ENCODE assay signal across 23 cellular contexts in genomic region chr10:46318808-46319207, GRCh38. TPM values are rescaled to one million over a fixed set of nuclear protein-coding genes. Genes with fewer than 3 reads are reported as not detected.
DNase-seq lines count a peak whose midpoint lies in the region; ATAC-seq and TF ChIP-seq lines count a peak whose summit lies in the region.
"Had no signal": no experiment of that assay in that cellular context is flagged by ENCODE, and none has a peak within 500 bp of the region (broad histone marks: within the 10 kb centered on the region; RNA-seq: fewer than 3 reads in every experiment).

No MANE protein-coding gene starts in this region.

- H4K91ac ChIP-seq in IMR-90 (ENCODE audit: insufficient read depth, low read depth, low read length), result peak overlapping the region; percentile 68; the same call in 1 of the 2 replicates

- H3K27ac ChIP-seq in IMR-90 (ENCODE audit: insufficient read depth, low read length) (no peak overlapping the region), cardiac muscle cell (no peak overlapping the region)

- no peaks in the 10 kb centered on the region for H4K20me1 ChIP-seq in IMR-90 (ENCODE audit: insufficient read depth, low read length)

- no peaks in the 10 kb centered on the region for H3K79me1 ChIP-seq in IMR-90 (ENCODE audit: low read depth in 1 of 2, low read length in 2 of 2)

- no CpG with 5 or more reads among the region's 3 CpGs for WGBS in IMR-90 (ENCODE audit: extremely low coverage in 2 of 2, insufficient read length in 1 of 2), 2 experiments

- H4K8ac ChIP-seq in IMR-90 (ENCODE audit: low read depth in 2 of 2, low read length in 2 of 2), result no peak overlapping the region; a peak in 1 of 4 replicates

- in situ Hi-C loops in IMR-90 (cut with MboI; ENCODE audit: low sequenced_read_pairs), result no loop called here

- peak overlapping the region; percentile 37 for H3K18ac ChIP-seq in IMR-90 (ENCODE audit: low read depth, low read length)

- TF ChIP-seq CTCF in IMR-90 (conservative IDR thresholded peaks at IDR 0.05; ENCODE audit: low read depth, low read length) (no peak), cardiac muscle cell (IDR thresholded peaks at IDR 0.05; ENCODE audit: low read depth, low read length) (no peak)

- peaks cover 17% of the 10 kb centered on the region for H3K9me1 ChIP-seq in IMR-90 (ENCODE audit: insufficient read depth, low read length)

- H2AK9ac ChIP-seq in IMR-90 (replicated peaks; ENCODE audit: low read depth, low read length, poor library complexity), result no peak overlapping the region

- H3K27me3 ChIP-seq in IMR-90 (ENCODE audit: control insufficient read depth, insufficient read depth, low read length), result no peaks in the 10 kb centered on the region
- H3K27me3 ChIP-seq in cardiac muscle cell, result no peaks in the 10 kb centered on the region
- H3K27me3 ChIP-seq: MG63 had no signal

- H3K9me3 ChIP-seq in IMR-90 (ENCODE audit: control insufficient read depth, insufficient read depth, low read length), result no peaks in the 10 kb centered on the region
- no peaks in the 10 kb centered on the region for H3K9me3 ChIP-seq in cardiac muscle cell (ENCODE audit: low read depth)
- H3K9me3 ChIP-seq: BE2C, Caco-2, MG63 had no signal

- dilution Hi-C loops in IMR-90 (cut with HindIII; ENCODE audit: low sequenced_read_pairs, unreplicated experiment), result no loop called here

- no peak overlapping the region for H2AFZ ChIP-seq in IMR-90 (replicated peaks; ENCODE audit: low read length, poor library complexity)

- H3K4me1 ChIP-seq in IMR-90 (ENCODE audit: control insufficient read depth, insufficient read depth, low read length), result peaks cover 25% of the 10 kb centered on the region
- H3K4me1 ChIP-seq in cardiac muscle cell (ENCODE audit: low read depth), result peaks cover 7% of the 10 kb centered on the region
- H3K4me1 ChIP-seq: BE2C had no signal

- peak overlapping the region; percentile 37; the same call in 1 of the 3 replicates for H2BK15ac ChIP-seq in IMR-90 (ENCODE audit: low read depth, low read length)

- TF ChIP-seq RAD21 in IMR-90 (IDR thresholded peaks at IDR 0.05; ENCODE audit: low read length), result no peak

- no peak for TF ChIP-seq POLR2A in IMR-90 (IDR thresholded peaks at IDR 0.05; ENCODE audit: low read depth, low read length)

- ATAC-seq in IMR-90 (ENCODE audit: low read depth) (no peak), left lobe of liver (peak; percentile 31), GM19467 (IDR thresholded peaks at IDR 0.05; ENCODE audit: unreplicated experiment) (no peak), HG02870 (IDR thresholded peaks at IDR 0.05; ENCODE audit: unreplicated experiment) (no peak)
- ATAC-seq: GM12878, SK-N-SH treated with all-trans-retinoic acid at 6 μM for 48 hours had no signal

- H3K14ac ChIP-seq in IMR-90 (replicated peaks; ENCODE audit: low read depth, low read length), result 0 out of 2 replicates have a peak overlapping the region, but pooled peaks have one; percentile 30

- 0 out of 2 replicates have a peak overlapping the region, but pooled peaks have one; percentile 44 for H3K23ac ChIP-seq in IMR-90 (ENCODE audit: low read depth, low read length)

- H4K5ac ChIP-seq in IMR-90 (ENCODE audit: low read depth, low read length), result no peak overlapping the region

- H2AK5ac ChIP-seq in IMR-90 (ENCODE audit: low read depth, low read length), result peak overlapping the region; percentile 38; the same call in 1 of the 2 replicates

- H3K36me3 ChIP-seq in IMR-90 (ENCODE audit: control insufficient read depth, insufficient read depth, low read length) (no peaks in the 10 kb centered on the region), cardiac muscle cell (no peaks in the 10 kb centered on the region)
- H3K36me3 ChIP-seq: BE2C, MG63 had no signal

- POLR2A ChIA-PET in IMR-90 (lab: Charles Lee; ENCODE audit: unreplicated experiment), result no interaction called here

- H2BK120ac ChIP-seq in IMR-90 (ENCODE audit: low read depth, low read length), result peak overlapping the region; percentile 71

- intact Hi-C loops in IMR-90 (cut with micrococcal nuclease), result loop anchor here (5.0 kb wide), 1 partner anchor 82 kb away; no protein-coding TSS in a partner anchor

- DNase-seq in NCI-H510A treated with DMSO at 0.1 percent for 48 hours (lab: John Stamatoyannopoulos, UW) (peak; percentile 38), NCI-H510A (lab: John Stamatoyannopoulos, UW) (no peak), IMR-90 (no peak), cardiac muscle cell (ENCODE audit: low read depth in 1 of 2, low spot score in 1 of 2) (peak; percentile 41 to 57), left lobe of liver (ENCODE audit: low spot score) (no peak), NCI-H345 treated with DMSO at 0.1 percent for 48 hours (lab: John Stamatoyannopoulos, UW; ENCODE audit: unreplicated experiment) (no peak)
- DNase-seq: BE2C; CD4-positive, alpha-beta T cell; DMS153; EL; GOT3; Kasumi-1; MG63; NCI-H1694 treated with DMSO at 0.1 percent for 48 hours; NCI-H2227 treated with DMSO at 0.1 percent for 48 hours; NCI-H526; NK-92 treated with Interleukin-12 subunit alpha and Interleukin-12 subunit beta, amount 100 ng/mL, for 24 hours; SHP77 had no signal

- H3K9ac ChIP-seq in IMR-90 (ENCODE audit: low read depth, low read length), result no peak overlapping the region

- peak overlapping the region; percentile 63 for H2BK20ac ChIP-seq in IMR-90 (ENCODE audit: low read depth, low read length)

- no peak overlapping the region for H3K56ac ChIP-seq in IMR-90 (ENCODE audit: extremely low read depth, insufficient read depth, low read length)

- no peak overlapping the region for H3K4me3 ChIP-seq in IMR-90 (ENCODE audit: insufficient read depth, low read depth, low read length)
- no peak overlapping the region for H3K4me3 ChIP-seq in cardiac muscle cell
- H3K4me3 ChIP-seq: GM12878, MG63 had no signal

- no peak overlapping the region for H2BK5ac ChIP-seq in IMR-90 (ENCODE audit: low read depth, low read length, poor library complexity, severe bottlenecking)

- no TSS peak for BruUV-seq in IMR-90 (replicated peaks; lab: Mats Ljungman, UMichigan)

- CTCF ChIA-PET in IMR-90 (lab: Yijun Ruan, JAX), result no interaction called here

- H3K4me2 ChIP-seq in IMR-90 (ENCODE audit: low read depth, low read length), result no peak overlapping the region

- peak overlapping the region; percentile 63 for H3K4ac ChIP-seq in IMR-90 (ENCODE audit: low read depth, low read length)

TF ChIP-seq in IMR-90, 13 proteins besides CTCF, POLR2A, EP300 and RAD21:
- TF ChIP-seq MXI1 (IDR thresholded peaks at IDR 0.05; ENCODE audit: borderline replicate concordance, low read depth, low read length) (no peak), RCOR1 (IDR thresholded peaks at IDR 0.05; ENCODE audit: insufficient replicate concordance, low read length) (no peak), RFX5 (IDR thresholded peaks at IDR 0.05; ENCODE audit: low read depth, low read length) (no peak), NFE2L2 (IDR thresholded peaks at IDR 0.05; ENCODE audit: low read depth, low read length) (no peak), SMC3 (IDR thresholded peaks at IDR 0.05; ENCODE audit: low read depth, low read length) (no peak), CEBPB (IDR thresholded peaks at IDR 0.05; ENCODE audit: low read depth, low read length) (no peak), ELK1 (IDR thresholded peaks at IDR 0.05; ENCODE audit: borderline replicate concordance, low read depth, low read length) (no peak), USF2 (IDR thresholded peaks at IDR 0.05; ENCODE audit: low read depth, low read length) (no peak), BHLHE40 (IDR thresholded peaks at IDR 0.05; ENCODE audit: low read depth, low read length) (no peak)

RNA-seq across cellular contexts. Expression of gene ANTXRL, which starts 32.0 kb away (rescaled TPM):
- not detected in 2 replicates for total RNA-seq in IMR-90 (2012; rRNA removed)
- not detected in 2 replicates for polyA plus RNA-seq in IMR-90 (2012; rRNA removed)
- polyA plus RNA-seq in IMR-90 (2012; cell fraction: cytosol; rRNA removed), result not detected in 2 replicates
- polyA plus RNA-seq in IMR-90 (2012; cell fraction: nucleus; rRNA removed; ENCODE audit: low replicate concordance), result 0.03 TPM in 1 of 2 replicates, not detected in the other
- total RNA-seq in cardiac muscle cell, result not detected in 2 replicates
- polyA plus RNA-seq in cardiac muscle cell, result not detected in 2 replicates
- total RNA-seq in left lobe of liver, result not detected
- total RNA-seq: Caco-2; CD4-positive, alpha-beta T cell; GM12878 had no signal
- polyA plus RNA-seq: GM12878 had no signal

RNA-seq across cellular contexts. Expression of gene ANXA8L1, which starts 56.8 kb away (rescaled TPM):
- 0.18 and 0.28 TPM in 2 replicates for total RNA-seq in IMR-90 (2012; rRNA removed)
- 0.32 TPM in 2 replicates for polyA plus RNA-seq in IMR-90 (2012; rRNA removed)
- polyA plus RNA-seq in IMR-90 (2012; cell fraction: cytosol; rRNA removed), result 0.15 TPM in 2 replicates
- 1.2 and 1.3 TPM in 2 replicates for polyA plus RNA-seq in IMR-90 (2012; cell fraction: nucleus; rRNA removed; ENCODE audit: low replicate concordance)
- total RNA-seq in cardiac muscle cell, result 0.63 TPM in 1 of 2 replicates, not detected in the other
- polyA plus RNA-seq in cardiac muscle cell, result 0.39 and 0.57 TPM in 2 replicates
- 0.86 TPM for total RNA-seq in left lobe of liver
- total RNA-seq: CD4-positive, alpha-beta T cell had no signal

Comparison
In these comparisons a context has a peak if more than half of its experiments do, and no peak if none do; other contexts are left out.
1. DNase-seq: peak in NCI-H510A treated with DMSO at 0.1 percent for 48 hours (single experiment) and cardiac muscle cell (2 of 2); none in NCI-H510A (single experiment), IMR-90 (single experiment), left lobe of liver (single experiment) and NCI-H345 treated with DMSO at 0.1 percent for 48 hours (single experiment).